In the genomic region with DNA sequence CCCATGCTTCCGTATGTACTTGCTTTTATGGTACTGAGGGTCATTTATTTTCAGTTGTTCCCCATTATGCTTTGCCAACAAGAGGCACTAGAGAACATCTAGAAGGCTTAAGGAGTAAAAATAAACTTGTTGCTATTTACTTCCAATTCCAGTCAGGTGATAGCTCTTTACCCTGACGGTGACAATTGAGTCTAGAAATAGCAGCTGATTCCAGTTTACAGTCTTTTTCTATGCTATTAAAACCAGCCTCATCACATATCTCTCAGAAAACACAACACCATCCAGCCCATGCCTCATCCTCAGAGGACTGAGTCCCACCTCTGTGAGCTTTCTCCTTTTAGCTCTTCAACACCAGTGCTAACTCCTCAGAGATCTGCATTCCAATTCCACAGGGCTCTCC, we compare ENCODE assay signal across 15 cellular contexts.
"Had no signal": no experiment of that assay in that cellular context is flagged by ENCODE, and none has a peak within 500 bp of the region (broad histone marks: within the 10 kb centered on the region; RNA-seq: fewer than 3 reads in every experiment).

No MANE protein-coding gene starts in this region.

- DNase-seq: effector CD4-positive, alpha-beta T cell; endodermal cell; erythroblast; foreskin keratinocyte; kidney; left cardiac atrium; naive thymus-derived CD4-positive, alpha-beta T cell; nephron progenitor cell; stimulated activated CD4-positive, alpha-beta T cell treated with anti-CD3 and anti-CD28 coated beads, Interleukin-2, amount 100 ng/mL, for 48 hours; stimulated activated naive CD4-positive, alpha-beta T cell treated with Interleukin-2 at 50 U/mL for 16 hours; trophoblast cell had no signal

- H3K4me1 ChIP-seq: foreskin keratinocyte had no signal

- ATAC-seq: foreskin keratinocyte; naive thymus-derived CD4-positive, alpha-beta T cell had no signal

- H3K9me3 ChIP-seq: neutrophil had no signal

- H3K27ac ChIP-seq: coronary artery, foreskin keratinocyte, neutrophil had no signal

- H3K36me3 ChIP-seq: neutrophil had no signal

- H3K4me2 ChIP-seq: smooth muscle cell had no signal

- FAIRE-seq: endothelial cell of umbilical vein, kidney had no signal

- H3K4me3 ChIP-seq: coronary artery, smooth muscle cell had no signal

- H3K27me3 ChIP-seq: foreskin keratinocyte, neutrophil had no signal
